16 cellular contexts compared by ENCODE assay signal in genomic region chr18:31064130-31064529, GRCh38. TPM values are rescaled to one million over a fixed set of nuclear protein-coding genes. Genes with fewer than 3 reads are reported as not detected.
A peak's percentile ranks its signal among the peaks of the same experiment; 100 is the strongest.
DNase-seq lines count a peak whose midpoint lies in the region; ATAC-seq and TF ChIP-seq lines count a peak whose summit lies in the region.
"Had no signal": no experiment of that assay in that cellular context is flagged by ENCODE, and none has a peak within 500 bp of the region (broad histone marks: within the 10 kb centered on the region; RNA-seq: fewer than 3 reads in every experiment).

No MANE protein-coding gene starts in this region.

- 56% methylated on average over 1 of the region's 1 CpG for WGBS in esophagus muscularis mucosa

- intact Hi-C loops in activated CD4-positive, alpha-beta T cell treated with anti-CD3 and anti-CD28 coated beads for 36 hours (cut with DNase I, micrococcal nuclease) = no loop called here
- intact Hi-C loops in mucosa of descending colon (cut with DNase I, micrococcal nuclease) = no loop called here
- intact Hi-C loops in esophagus muscularis mucosa (cut with DNase I) = no loop called here

- H3K4me3 ChIP-seq in mucosa of descending colon = no peak overlapping the region
- H3K4me3 ChIP-seq in esophagus muscularis mucosa = no peak overlapping the region
- H3K4me3 ChIP-seq: PC-9 had no signal

- peaks cover 2% of the 10 kb centered on the region for H3K36me3 ChIP-seq in mucosa of descending colon (ENCODE audit: low read depth)
- peaks cover 0 to 15% (median 0%) of the 10 kb centered on the region in 4 donors for H3K36me3 ChIP-seq in esophagus muscularis mucosa

- H3K27me3 Mint-ChIP-seq in activated CD4-positive, alpha-beta T cell treated with anti-CD3 and anti-CD28 coated beads for 36 hours = peaks cover 5% of the 10 kb centered on the region
- H3K27me3 Mint-ChIP-seq: central memory CD8-positive, alpha-beta T cell; IgD-negative memory B cell; natural killer cell treated with Interleukin-12 subunit alpha and Interleukin-12 subunit beta and Interleukin-15 and Interleukin-18, amount 100 ng/mL, for 72 hours had no signal

- no peak overlapping the region for H3K4me3 Mint-ChIP-seq in activated CD4-positive, alpha-beta T cell treated with anti-CD3 and anti-CD28 coated beads for 36 hours
- H3K4me3 Mint-ChIP-seq: activated T-helper 1 cell treated with anti-CD3 and anti-CD28 coated beads, Interleukin-12 subunit alpha, Interleukin-12 subunit beta, Interleukin-2, Interleukin-4 antibody, amounts not matched to agents 30 ng/mL and 10 ng/mL and 1 ng/mL, durations not matched to agents 14 hours and 24 hours and 36 hours; central memory CD8-positive, alpha-beta T cell; IgD-negative memory B cell; natural killer cell treated with Interleukin-12 subunit alpha and Interleukin-12 subunit beta and Interleukin-15 and Interleukin-18, amount 100 ng/mL, for 72 hours had no signal

- H3K27ac ChIP-seq in esophagus muscularis mucosa (replicated peaks in 1 of 4) = no peak overlapping the region
- H3K27ac ChIP-seq: 22Rv1, PC-9 had no signal

- DNase-seq in activated CD4-positive, alpha-beta T cell treated with anti-CD3 and anti-CD28 coated beads for 36 hours = peak; percentile 51
- DNase-seq in activated CD4-positive, alpha-beta T cell treated with anti-CD3 and anti-CD28 coated beads for 1 hour = no peak
- DNase-seq in mucosa of descending colon (no peak), mesenteric fat pad (ENCODE audit: low spot score) (no peak), HEK293T (ENCODE audit: extremely low spot score) (no peak), esophagus muscularis mucosa (ENCODE audit: extremely low spot score) (no peak)
- DNase-seq: Calu3, PC-9, small intestine had no signal

- TF ChIP-seq POLR2A in esophagus muscularis mucosa (IDR thresholded peaks at IDR 0.05; ENCODE audit: low read depth) = no peak

- no peaks in the 10 kb centered on the region for H3K36me3 Mint-ChIP-seq in activated CD4-positive, alpha-beta T cell treated with anti-CD3 and anti-CD28 coated beads for 36 hours (ENCODE audit: low read depth)
- H3K36me3 Mint-ChIP-seq: IgD-negative memory B cell; natural killer cell treated with Interleukin-12 subunit alpha and Interleukin-12 subunit beta and Interleukin-15 and Interleukin-18, amount 100 ng/mL, for 72 hours had no signal

- H3K4me1 ChIP-seq in mucosa of descending colon (ENCODE audit: low read depth) = no peaks in the 10 kb centered on the region
- no peaks in the 10 kb centered on the region for H3K4me1 ChIP-seq in esophagus muscularis mucosa

- ATAC-seq in activated CD4-positive, alpha-beta T cell treated with anti-CD3 and anti-CD28 coated beads for 36 hours = peak; percentile 95
- ATAC-seq in HG02571 (IDR thresholded peaks at IDR 0.05; ENCODE audit: unreplicated experiment) = peak; percentile 58
- ATAC-seq in HG03521 (IDR thresholded peaks at IDR 0.05; ENCODE audit: unreplicated experiment) = peak; percentile 50
- ATAC-seq in mucosa of descending colon = peak; percentile 9
- ATAC-seq: natural killer cell treated with Interleukin-12 subunit alpha and Interleukin-12 subunit beta and Interleukin-15 and Interleukin-18, amount 100 ng/mL, for 72 hours had no signal

- no peak overlapping the region for H3K27ac Mint-ChIP-seq in activated CD4-positive, alpha-beta T cell treated with anti-CD3 and anti-CD28 coated beads for 36 hours
- H3K27ac Mint-ChIP-seq: activated T-helper 1 cell treated with anti-CD3 and anti-CD28 coated beads, Interleukin-12 subunit alpha, Interleukin-12 subunit beta, Interleukin-2, Interleukin-4 antibody, amounts not matched to agents 30 ng/mL and 10 ng/mL and 1 ng/mL, durations not matched to agents 14 hours and 24 hours and 36 hours; IgD-negative memory B cell; natural killer cell treated with Interleukin-12 subunit alpha and Interleukin-12 subunit beta and Interleukin-15 and Interleukin-18, amount 100 ng/mL, for 72 hours had no signal

- no peaks in the 10 kb centered on the region for H3K27me3 ChIP-seq in esophagus muscularis mucosa

- H3K9me3 Mint-ChIP-seq in activated CD4-positive, alpha-beta T cell treated with anti-CD3 and anti-CD28 coated beads for 36 hours (ENCODE audit: low read depth) = no peaks in the 10 kb centered on the region
- H3K9me3 Mint-ChIP-seq: activated T-helper 1 cell treated with anti-CD3 and anti-CD28 coated beads, Interleukin-12 subunit alpha, Interleukin-12 subunit beta, Interleukin-2, Interleukin-4 antibody, amounts not matched to agents 30 ng/mL and 10 ng/mL and 1 ng/mL, durations not matched to agents 14 hours and 24 hours and 36 hours; IgD-negative memory B cell had no signal

- TF ChIP-seq CTCF in mucosa of descending colon (IDR thresholded peaks at IDR 0.05) (no peak), esophagus muscularis mucosa (IDR thresholded peaks at IDR 0.05) (no peak)

- CTCF ChIA-PET in activated CD4-positive, alpha-beta T cell treated with anti-CD3 and anti-CD28 coated beads for 36 hours (lab: Charles Lee) = no interaction called here
- CTCF ChIA-PET in HEK293T (lab: Yijun Ruan, JAX) = no interaction called here

- no peak for TF ChIP-seq EP300 in esophagus muscularis mucosa (IDR thresholded peaks at IDR 0.05)

- no peaks in the 10 kb centered on the region for H3K9me3 ChIP-seq in mucosa of descending colon
- no peaks in the 10 kb centered on the region for H3K9me3 ChIP-seq in esophagus muscularis mucosa

- H3K4me1 Mint-ChIP-seq in activated CD4-positive, alpha-beta T cell treated with anti-CD3 and anti-CD28 coated beads for 36 hours = peaks cover 15% of the 10 kb centered on the region
- H3K4me1 Mint-ChIP-seq: central memory CD8-positive, alpha-beta T cell; IgD-negative memory B cell had no signal

- POLR2A ChIA-PET in activated CD4-positive, alpha-beta T cell treated with anti-CD3 and anti-CD28 coated beads for 36 hours (lab: Charles Lee) = no interaction called here
- POLR2A ChIA-PET in HEK293T (lab: Yijun Ruan, JAX) = interaction anchor here (1.0 kb wide), 1 partner anchor 21 kb away, joined by 3 read pairs; no protein-coding TSS in a partner anchor

TF ChIP-seq in HEK293T, 16 proteins besides CTCF, POLR2A, EP300 and RAD21:
- TF ChIP-seq LEF1 (IDR thresholded peaks at IDR 0.05; ENCODE audit: borderline replicate concordance) = no peak
- TF ChIP-seq FOXK2 (IDR thresholded peaks at IDR 0.05) = no peak
- no peak for TF ChIP-seq SUZ12 (IDR thresholded peaks at IDR 0.05)
- TF ChIP-seq TARDBP (IDR thresholded peaks at IDR 0.05) = no peak
- no peak for TF ChIP-seq ZNF384 (IDR thresholded peaks at IDR 0.05)
- TF ChIP-seq SP1 (IDR thresholded peaks at IDR 0.05) = no peak
- TF ChIP-seq L3MBTL2 (conservative IDR thresholded peaks at IDR 0.05) = no peak
- no peak for TF ChIP-seq ARNT (IDR thresholded peaks at IDR 0.05)
- TF ChIP-seq HDGF (IDR thresholded peaks at IDR 0.05; ENCODE audit: borderline replicate concordance) = no peak
- TF ChIP-seq NFRKB (IDR thresholded peaks at IDR 0.05) = no peak
- TF ChIP-seq PKNOX1 (IDR thresholded peaks at IDR 0.05) = no peak
- TF ChIP-seq FOXA1 (IDR thresholded peaks at IDR 0.05) = no peak
- TF ChIP-seq FOXM1 (IDR thresholded peaks at IDR 0.05; ENCODE audit: borderline replicate concordance) = no peak
- TF ChIP-seq ELF4 (IDR thresholded peaks at IDR 0.05) = no peak
- TF ChIP-seq BHLHE40 (IDR thresholded peaks at IDR 0.05; ENCODE audit: borderline replicate concordance) = no peak

RNA-seq across cellular contexts. Expression of gene DSC3, which starts 21.6 kb away (rescaled TPM):
- under 1 TPM in 1 of 2 experiments, not detected in 1; 0.02 TPM for total RNA-seq in activated CD4-positive, alpha-beta T cell treated with anti-CD3 and anti-CD28 coated beads for 36 hours
- under 1 TPM in 2 of 3 donors, not detected in 1; 0.19 to 0.61 TPM for total RNA-seq in mucosa of descending colon
- 0.22 TPM for total RNA-seq in mesenteric fat pad
- total RNA-seq in esophagus muscularis mucosa = under 1 TPM in 3 of 4 donors, not detected in 1; under 0.01 to 0.52 (median 0.23) TPM
- total RNA-seq: activated T-helper 1 cell treated with anti-CD3 and anti-CD28 coated beads, Interleukin-12 subunit alpha, Interleukin-12 subunit beta, Interleukin-2, Interleukin-4 antibody, amounts not matched to agents 30 ng/mL and 10 ng/mL and 1 ng/mL, durations not matched to agents 14 hours and 24 hours and 36 hours; natural killer cell treated with Interleukin-12 subunit alpha and Interleukin-12 subunit beta and Interleukin-15 and Interleukin-18, amount 100 ng/mL, for 72 hours; PC-9 had no signal

RNA-seq across cellular contexts. Expression of gene DSC2, which starts 38.1 kb away (rescaled TPM):
- total RNA-seq in activated CD4-positive, alpha-beta T cell treated with anti-CD3 and anti-CD28 coated beads for 36 hours = under 1 TPM in 1 of 2 experiments, not detected in 1; 0.05 TPM
- total RNA-seq in mucosa of descending colon (100 to 1,000 TPM in 2 of 3 donors, 10 to 100 TPM in 1; 78.3 to 222 (median 141) TPM), mesenteric fat pad (11.9 TPM), esophagus muscularis mucosa (1 to 10 TPM; 1.9 to 4.6 (median 2.1) TPM)
- total RNA-seq: activated T-helper 1 cell treated with anti-CD3 and anti-CD28 coated beads, Interleukin-12 subunit alpha, Interleukin-12 subunit beta, Interleukin-2, Interleukin-4 antibody, amounts not matched to agents 30 ng/mL and 10 ng/mL and 1 ng/mL, durations not matched to agents 14 hours and 24 hours and 36 hours; natural killer cell treated with Interleukin-12 subunit alpha and Interleukin-12 subunit beta and Interleukin-15 and Interleukin-18, amount 100 ng/mL, for 72 hours had no signal

Comparison
In these comparisons a context has a peak if more than half of its experiments do, and no peak if none do; other contexts are left out.
1. ATAC-seq: peak in every context shown above with its lines; median percentile 95 in activated CD4-positive, alpha-beta T cell treated with anti-CD3 and anti-CD28 coated beads for 36 hours; 58 in HG02571; 50 in HG03521; 9 in mucosa of descending colon.